Comparison of ENCODE assay signal across 11 cellular contexts in the genomic region with DNA sequence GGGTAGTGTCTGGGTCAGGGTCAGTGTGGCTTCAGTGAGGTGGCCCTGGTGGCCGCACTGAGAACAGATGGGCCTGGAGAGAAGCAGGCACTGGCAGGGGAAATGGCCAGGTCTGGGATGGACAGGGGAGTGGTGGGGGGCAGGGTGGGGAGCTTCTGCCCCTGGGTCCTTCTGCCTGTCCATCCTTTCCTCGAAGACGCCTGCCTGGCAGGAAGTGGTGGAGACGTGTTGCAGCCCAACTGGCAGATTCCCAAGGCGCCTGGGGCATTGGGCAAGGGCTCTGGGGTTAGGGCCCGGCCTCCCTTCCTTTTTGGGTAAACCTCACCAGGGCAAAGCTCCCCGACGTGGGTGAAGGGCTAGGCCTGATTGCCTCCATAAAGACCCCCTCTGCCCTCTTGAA. TPM values are rescaled to one million over a fixed set of nuclear protein-coding genes. Genes with fewer than 3 reads are reported as not detected.
DNase-seq lines count a peak whose midpoint lies in the region; ATAC-seq and TF ChIP-seq lines count a peak whose summit lies in the region.
"Had no signal": no experiment of that assay in that cellular context is flagged by ENCODE, and none has a peak within 500 bp of the region (broad histone marks: within the 10 kb centered on the region; RNA-seq: fewer than 3 reads in every experiment).

No MANE protein-coding gene starts in this region.

- H3K27me3 Mint-ChIP-seq in WTC11 (ENCODE audit: low read depth) (no peaks in the 10 kb centered on the region), T-cell (no peaks in the 10 kb centered on the region)
- no peaks in the 10 kb centered on the region for H3K27me3 Mint-ChIP-seq in activated naive CD8-positive, alpha-beta T cell treated with anti-CD3 and anti-CD28 coated beads, Interleukin-2, amount 50 U/mL, for 24 hours

- no peak for TF ChIP-seq POLR2A in spleen (IDR thresholded peaks at IDR 0.05)

- H3K4me3 ChIP-seq in right cardiac atrium (ENCODE audit: low read length) = no peak overlapping the region
- no peak overlapping the region for H3K4me3 ChIP-seq in spleen

- DNase-seq in WTC11 (ENCODE audit: low spot score) (no peak), right cardiac atrium (peak; percentile 74 to 89 (median 88)), spleen (peak; percentile 83), T-cell (no peak), SK-N-DZ (ENCODE audit: low spot score) (no peak)
- no peak for DNase-seq in activated naive CD8-positive, alpha-beta T cell treated with anti-CD3 and anti-CD28 coated beads, Interleukin-2, amount 50 U/mL, for 24 hours
- DNase-seq: activated T-cell treated with anti-CD3 and anti-CD28 coated beads, Interleukin-2, amount 50 U/mL, for 72 hours; retina; RPMI8226 had no signal

- H3K9me3 Mint-ChIP-seq in WTC11 = no peaks in the 10 kb centered on the region
- no peaks in the 10 kb centered on the region for H3K9me3 Mint-ChIP-seq in T-cell
- H3K9me3 Mint-ChIP-seq in activated naive CD8-positive, alpha-beta T cell treated with anti-CD3 and anti-CD28 coated beads, Interleukin-2, amount 50 U/mL, for 24 hours = no peaks in the 10 kb centered on the region
- H3K9me3 Mint-ChIP-seq: activated T-cell treated with anti-CD3 and anti-CD28 coated beads, Interleukin-2, amount 50 U/mL, for 72 hours had no signal

- H3K27ac Mint-ChIP-seq in WTC11 (peak overlapping the region; percentile 72; the same call in 1 of the 2 replicates), T-cell (no peak overlapping the region)
- H3K27ac Mint-ChIP-seq in activated naive CD8-positive, alpha-beta T cell treated with anti-CD3 and anti-CD28 coated beads, Interleukin-2, amount 50 U/mL, for 24 hours = no peak overlapping the region
- H3K27ac Mint-ChIP-seq: activated T-cell treated with anti-CD3 and anti-CD28 coated beads, Interleukin-2, amount 50 U/mL, for 72 hours had no signal

- H3K36me3 ChIP-seq in spleen = peaks cover 0 to 10% (median 0%) of the 10 kb centered on the region in 6 donors

- peaks cover 5% of the 10 kb centered on the region for H3K4me1 ChIP-seq in right cardiac atrium (ENCODE audit: control insufficient read depth, insufficient read depth, low read length)
- H3K4me1 ChIP-seq in spleen = peaks cover 0 to 53% (median 23%) of the 10 kb centered on the region in 6 donors

- POLR2A ChIA-PET in WTC11 (lab: Charles Lee) = interaction anchor here (0.6 to 1.1 kb wide), 2 partner anchors 23 to 40 kb away, joined by 3 read pairs; no protein-coding TSS in a partner anchor
- POLR2A ChIA-PET in T-cell (lab: Charles Lee) = no interaction called here

- WGBS in right cardiac atrium = 39% methylated on average over 8 of the region's 8 CpGs
- WGBS in spleen, 5 donors = 18 to 33% (median 28%) methylated on average over 5 to 8 of the region's 8 CpGs

- TF ChIP-seq CTCF in GM12872 (IDR thresholded peaks at IDR 0.05; ENCODE audit: insufficient read depth, low read depth, low read length) = peak; percentile 11; the same call in 1 of the 3 replicates
- TF ChIP-seq CTCF in WTC11 (IDR thresholded peaks at IDR 0.05) = no peak
- no peak for TF ChIP-seq CTCF in spleen (IDR thresholded peaks at IDR 0.05 in 8 of 11, conservative IDR thresholded peaks at IDR 0.05 in 3 of 11)

- H3K27ac ChIP-seq in right cardiac atrium (ENCODE audit: low read length) (no peak overlapping the region), spleen (peak overlapping the region in 5 of 8 donors; percentile 33 to 77 (median 63))

- intact Hi-C loops in right cardiac atrium (cut with DNase I) = no loop called here
- intact Hi-C loops in spleen (cut with DNase I; ENCODE audit: low total_unique reads) = no loop called here

- H3K4me1 Mint-ChIP-seq in WTC11 (peaks cover 10% of the 10 kb centered on the region), T-cell (peaks cover 0 to 5% (median 0%) of the 10 kb centered on the region in 3 donors)
- H3K4me1 Mint-ChIP-seq in activated naive CD8-positive, alpha-beta T cell treated with anti-CD3 and anti-CD28 coated beads, Interleukin-2, amount 50 U/mL, for 24 hours = peaks cover 6% of the 10 kb centered on the region

- H3K9me3 ChIP-seq in right cardiac atrium (ENCODE audit: control insufficient read depth, low read length) (no peaks in the 10 kb centered on the region), spleen (no peaks in the 10 kb centered on the region)

- H3K36me3 Mint-ChIP-seq in WTC11 (no peaks in the 10 kb centered on the region), T-cell (no peaks in the 10 kb centered on the region)
- no peaks in the 10 kb centered on the region for H3K36me3 Mint-ChIP-seq in activated naive CD8-positive, alpha-beta T cell treated with anti-CD3 and anti-CD28 coated beads, Interleukin-2, amount 50 U/mL, for 24 hours (ENCODE audit: low read depth)

- ATAC-seq in WTC11 (no peak; the same call in 1 of the 2 replicates), right cardiac atrium (peak; percentile 12 to 18), HG03378 (IDR thresholded peaks at IDR 0.05; ENCODE audit: unreplicated experiment) (no peak), T-cell (replicated peaks in 1 of 4) (no peak)
- no peak for ATAC-seq in activated naive CD8-positive, alpha-beta T cell treated with anti-CD3 and anti-CD28 coated beads, Interleukin-2, amount 50 U/mL, for 24 hours
- ATAC-seq: activated T-cell treated with anti-CD3 and anti-CD28 coated beads, Interleukin-2, amount 50 U/mL, for 72 hours had no signal

- H3K27me3 ChIP-seq in right cardiac atrium (ENCODE audit: control insufficient read depth, insufficient read depth) (no peaks in the 10 kb centered on the region), spleen (replicated peaks in 1 of 7) (no peaks in the 10 kb centered on the region)

- H3K4me3 Mint-ChIP-seq in WTC11 (no peak overlapping the region), T-cell (no peak overlapping the region)
- H3K4me3 Mint-ChIP-seq in activated naive CD8-positive, alpha-beta T cell treated with anti-CD3 and anti-CD28 coated beads, Interleukin-2, amount 50 U/mL, for 24 hours = no peak overlapping the region
- H3K4me3 Mint-ChIP-seq: activated T-cell treated with anti-CD3 and anti-CD28 coated beads, Interleukin-2, amount 50 U/mL, for 72 hours had no signal

- CTCF ChIA-PET in WTC11 (lab: Charles Lee) = no interaction called here
- CTCF ChIA-PET in T-cell (lab: Charles Lee) = no interaction called here

TF ChIP-seq in WTC11, 78 proteins besides CTCF, POLR2A, EP300 and RAD21 (continues in another document):
- TF ChIP-seq, protein P1, sequence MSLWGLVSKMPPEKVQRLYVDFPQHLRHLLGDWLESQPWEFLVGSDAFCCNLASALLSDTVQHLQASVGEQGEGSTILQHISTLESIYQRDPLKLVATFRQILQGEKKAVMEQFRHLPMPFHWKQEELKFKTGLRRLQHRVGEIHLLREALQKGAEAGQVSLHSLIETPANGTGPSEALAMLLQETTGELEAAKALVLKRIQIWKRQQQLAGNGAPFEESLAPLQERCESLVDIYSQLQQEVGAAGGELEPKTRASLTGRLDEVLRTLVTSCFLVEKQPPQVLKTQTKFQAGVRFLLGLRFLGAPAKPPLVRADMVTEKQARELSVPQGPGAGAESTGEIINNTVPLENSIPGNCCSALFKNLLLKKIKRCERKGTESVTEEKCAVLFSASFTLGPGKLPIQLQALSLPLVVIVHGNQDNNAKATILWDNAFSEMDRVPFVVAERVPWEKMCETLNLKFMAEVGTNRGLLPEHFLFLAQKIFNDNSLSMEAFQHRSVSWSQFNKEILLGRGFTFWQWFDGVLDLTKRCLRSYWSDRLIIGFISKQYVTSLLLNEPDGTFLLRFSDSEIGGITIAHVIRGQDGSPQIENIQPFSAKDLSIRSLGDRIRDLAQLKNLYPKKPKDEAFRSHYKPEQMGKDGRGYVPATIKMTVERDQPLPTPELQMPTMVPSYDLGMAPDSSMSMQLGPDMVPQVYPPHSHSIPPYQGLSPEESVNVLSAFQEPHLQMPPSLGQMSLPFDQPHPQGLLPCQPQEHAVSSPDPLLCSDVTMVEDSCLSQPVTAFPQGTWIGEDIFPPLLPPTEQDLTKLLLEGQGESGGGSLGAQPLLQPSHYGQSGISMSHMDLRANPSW (CRISPR knock-in tag; conservative IDR thresholded peaks at IDR 0.05; ENCODE audit: low read depth) = no peak
- TF ChIP-seq, protein P2, sequence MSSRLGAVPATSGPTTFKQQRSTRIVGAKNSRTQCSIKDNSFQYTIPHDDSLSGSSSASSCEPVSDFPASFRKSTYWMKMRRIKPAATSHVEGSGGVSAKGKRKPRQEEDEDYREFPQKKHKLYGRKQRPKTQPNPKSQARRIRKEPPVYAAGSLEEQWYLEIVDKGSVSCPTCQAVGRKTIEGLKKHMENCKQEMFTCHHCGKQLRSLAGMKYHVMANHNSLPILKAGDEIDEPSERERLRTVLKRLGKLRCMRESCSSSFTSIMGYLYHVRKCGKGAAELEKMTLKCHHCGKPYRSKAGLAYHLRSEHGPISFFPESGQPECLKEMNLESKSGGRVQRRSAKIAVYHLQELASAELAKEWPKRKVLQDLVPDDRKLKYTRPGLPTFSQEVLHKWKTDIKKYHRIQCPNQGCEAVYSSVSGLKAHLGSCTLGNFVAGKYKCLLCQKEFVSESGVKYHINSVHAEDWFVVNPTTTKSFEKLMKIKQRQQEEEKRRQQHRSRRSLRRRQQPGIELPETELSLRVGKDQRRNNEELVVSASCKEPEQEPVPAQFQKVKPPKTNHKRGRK (CRISPR knock-in tag; IDR thresholded peaks at IDR 0.05; ENCODE audit: borderline replicate concordance) = no peak

RNA-seq across cellular contexts. Expression of a gene that starts 10.4 kb away (rescaled TPM):
- total RNA-seq in WTC11 (2021) = 27.4 to 33.3 TPM (median 30.4 TPM) in 3 replicates
- total RNA-seq in right cardiac atrium = 10 to 100 TPM; 11.8 to 14.0 (median 13.4) TPM
- 9.5 TPM for polyA plus RNA-seq in right cardiac atrium
- total RNA-seq in spleen = 10 to 100 TPM; 27.3 to 68.0 (median 36.1) TPM
- 10 to 100 TPM in 2 of 3 donors, 1 to 10 TPM in 1; 7.0 to 28.7 (median 10.1) TPM for polyA plus RNA-seq in spleen
- total RNA-seq in T-cell = 1 to 10 TPM; 1.4 to 4.5 (median 2.0) TPM
- polyA plus RNA-seq in SK-N-DZ (2014; cell fraction: cytosol; rRNA removed) = 43.8 and 54.5 TPM in 2 replicates
- polyA plus RNA-seq in SK-N-DZ (2014; cell fraction: nucleus; rRNA removed) = 68.7 and 96.4 TPM in 2 replicates

Comparison
In these comparisons a context has a peak if more than half of its experiments do, and no peak if none do; other contexts are left out.
1. ATAC-seq: peak in right cardiac atrium (2 of 2); none in WTC11 (single experiment), HG03378 (single experiment), T-cell (0 of 4) and activated naive CD8-positive, alpha-beta T cell treated with anti-CD3 and anti-CD28 coated beads, Interleukin-2, amount 50 U/mL, for 24 hours (single experiment).
2. DNase-seq: peak in right cardiac atrium (3 of 3) and spleen (single experiment); none in WTC11 (single experiment), T-cell (0 of 34), activated naive CD8-positive, alpha-beta T cell treated with anti-CD3 and anti-CD28 coated beads, Interleukin-2, amount 50 U/mL, for 24 hours (single experiment) and SK-N-DZ (single experiment).